ENCODE assay signal across 8 cellular contexts in the genomic region with DNA sequence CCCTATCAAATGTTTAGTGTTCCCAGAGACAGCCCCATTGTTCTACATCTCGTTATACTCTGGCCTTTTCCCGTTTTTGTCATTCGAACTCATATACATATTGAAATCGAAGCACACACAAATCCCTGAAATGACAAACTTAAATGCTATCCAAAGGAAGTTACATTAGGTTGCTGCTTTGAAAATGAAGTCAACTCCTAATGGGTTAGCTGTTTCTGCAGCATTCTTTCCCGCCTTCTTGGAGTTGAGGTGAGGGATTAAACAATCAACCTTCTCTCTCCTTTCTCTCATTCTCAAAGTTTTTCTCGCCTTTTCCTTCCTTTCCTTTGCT. TPM values are rescaled to one million over a fixed set of nuclear protein-coding genes. Genes with fewer than 3 reads are reported as not detected.
DNase-seq lines count a peak whose midpoint lies in the region; ATAC-seq and TF ChIP-seq lines count a peak whose summit lies in the region.

No MANE protein-coding gene starts in this region.

- CTCF ChIA-PET in CD8-positive, alpha-beta memory T cell (lab: Charles Lee), result interaction anchor here (1.2 to 2.3 kb wide), 6 partner anchors 23 to 136 kb away, joined by 3 to 10 read pairs (median 8); a partner anchor contains a TSS

- POLR2A ChIA-PET in CD8-positive, alpha-beta memory T cell (lab: Charles Lee), result no interaction called here

- H3K36me3 ChIP-seq in CD8-positive, alpha-beta memory T cell (ENCODE audit: insufficient read depth, low read length), result no peaks in the 10 kb centered on the region

- H3K36me3 Mint-ChIP-seq in CD8-positive, alpha-beta memory T cell, result peaks cover 0 to 7% (median 4%) of the 10 kb centered on the region in 3 donors
- peaks cover 3% of the 10 kb centered on the region for H3K36me3 Mint-ChIP-seq in nephron (ENCODE audit: low read depth)

- H3K27ac ChIP-seq in CD8-positive, alpha-beta memory T cell (ENCODE audit: low read depth, low read length), result peak overlapping the region; percentile 72

- peaks cover 28% of the 10 kb centered on the region for H3K4me1 ChIP-seq in CD8-positive, alpha-beta memory T cell (ENCODE audit: insufficient read depth, low read length)

- no peak for ATAC-seq in HG03139 (IDR thresholded peaks at IDR 0.05; ENCODE audit: unreplicated experiment)

- H3K4me3 Mint-ChIP-seq in CD8-positive, alpha-beta memory T cell, result peak overlapping the region; percentile 77 to 96 (median 89)
- peak overlapping the region; percentile 93 to 97 (median 94) for H3K4me3 Mint-ChIP-seq in nephron

- TF ChIP-seq CTCF in choroid plexus epithelial cell (conservative IDR thresholded peaks at IDR 0.05; ENCODE audit: low read depth, low read length) (no peak), nephron (IDR thresholded peaks at IDR 0.05; ENCODE audit: unreplicated experiment in 3 of 3) (no peak)

- H3K9me3 Mint-ChIP-seq in CD8-positive, alpha-beta memory T cell, result no peaks in the 10 kb centered on the region
- no peaks in the 10 kb centered on the region for H3K9me3 Mint-ChIP-seq in nephron

- H3K27me3 Mint-ChIP-seq in CD8-positive, alpha-beta memory T cell, result no peaks in the 10 kb centered on the region
- no peaks in the 10 kb centered on the region for H3K27me3 Mint-ChIP-seq in nephron (ENCODE audit: low read depth)

- H3K27me3 ChIP-seq in CD8-positive, alpha-beta memory T cell (ENCODE audit: insufficient read depth, low read length, poor library complexity, severe bottlenecking), result no peaks in the 10 kb centered on the region

- H3K27ac Mint-ChIP-seq in CD8-positive, alpha-beta memory T cell, result peak overlapping the region; percentile 62 to 100 (median 96)
- peak overlapping the region; percentile 98 to 100 (median 99) for H3K27ac Mint-ChIP-seq in nephron

- no peaks in the 10 kb centered on the region for H3K9me3 ChIP-seq in CD8-positive, alpha-beta memory T cell (ENCODE audit: low read length)

- H3K4me1 Mint-ChIP-seq in CD8-positive, alpha-beta memory T cell, result peaks cover 7 to 19% (median 14%) of the 10 kb centered on the region in 3 donors
- peaks cover 23% of the 10 kb centered on the region for H3K4me1 Mint-ChIP-seq in nephron

- peak in 1 of 5 donors; percentile 2 for DNase-seq in CD8-positive, alpha-beta memory T cell
- DNase-seq in NCI-H128 (lab: John Stamatoyannopoulos, UW; ENCODE audit: unreplicated experiment), result peak; percentile 60
- peak; percentile 11 for DNase-seq in choroid plexus epithelial cell (ENCODE audit: low read depth)
- DNase-seq in NCI-H1694 treated with DMSO at 0.1 percent for 48 hours (lab: John Stamatoyannopoulos, UW), result no peak
- no peak for DNase-seq in effector CD4-positive, alpha-beta T cell
- no peak for DNase-seq in HT-29 (ENCODE audit: low spot score)

- peak overlapping the region; percentile 58 for H3K4me3 ChIP-seq in CD8-positive, alpha-beta memory T cell (ENCODE audit: low read length)
- peak overlapping the region; percentile 77 for H3K4me3 ChIP-seq in choroid plexus epithelial cell (ENCODE audit: low read depth, low read length)

RNA-seq across cellular contexts. Expression of a gene that starts 0.6 kb away (rescaled TPM):
- 10 to 100 TPM; 18.5 to 19.5 TPM for total RNA-seq in CD8-positive, alpha-beta memory T cell
- polyA plus RNA-seq in CD8-positive, alpha-beta memory T cell, result 21.0 TPM
- 0.79 and 2.5 TPM in 2 replicates for total RNA-seq in HT-29 (2014; rRNA removed; shearing (Covaris generic))

RNA-seq across cellular contexts. Expression of a gene that starts 35.8 kb away (rescaled TPM):
- total RNA-seq in CD8-positive, alpha-beta memory T cell, result 100 to 1,000 TPM; 226 to 248 TPM
- polyA plus RNA-seq in CD8-positive, alpha-beta memory T cell, result 329 TPM
- total RNA-seq in HT-29 (2014; rRNA removed; shearing (Covaris generic)), result 147 and 174 TPM in 2 replicates

Comparison
In these comparisons a context has a peak if more than half of its experiments do, and no peak if none do; other contexts are left out.
1. DNase-seq: peak in NCI-H128 (single experiment) and choroid plexus epithelial cell (single experiment); none in NCI-H1694 treated with DMSO at 0.1 percent for 48 hours (single experiment), effector CD4-positive, alpha-beta T cell (single experiment) and HT-29 (single experiment).